Comparison of ENCODE assay signal across 1 cellular context in genomic region chr9:77883846-77884771, GRCh38.
TF ChIP-seq lines count a peak whose summit lies in the region.

No MANE protein-coding gene starts in this region.

TF ChIP-seq in endothelial cell of umbilical vein, 7 proteins besides CTCF, POLR2A, EP300 and RAD21 (continued from another document):
- TF ChIP-seq POLR2AphosphoS5 (IDR thresholded peaks at IDR 0.05; ENCODE audit: insufficient read depth, low read depth, low read length) = no peak
